In the genomic region with DNA sequence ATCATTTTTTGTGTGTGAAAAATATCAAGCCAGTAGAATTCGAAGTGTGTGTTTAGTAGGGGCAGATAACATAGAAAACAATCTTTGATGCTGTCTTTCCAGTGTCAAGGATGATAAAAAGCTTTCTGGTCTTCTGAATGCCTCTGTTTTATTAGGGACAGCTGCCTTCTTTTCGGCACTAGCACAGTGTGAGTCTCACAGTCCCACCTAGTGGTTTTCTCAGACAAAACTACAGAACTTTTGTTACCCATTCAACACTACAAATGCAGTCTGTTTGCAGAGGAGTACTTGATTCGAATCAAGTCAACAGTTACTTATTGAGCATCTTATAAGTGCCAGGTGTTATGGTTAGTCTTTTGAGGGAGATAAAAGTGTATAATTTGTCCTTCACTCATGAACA, we compare ENCODE assay signal across 11 cellular contexts. TPM values are rescaled to one million over a fixed set of nuclear protein-coding genes. Genes with fewer than 3 reads are reported as not detected.
DNase-seq lines count a peak whose midpoint lies in the region; ATAC-seq and TF ChIP-seq lines count a peak whose summit lies in the region.
"Had no signal": no experiment of that assay in that cellular context is flagged by ENCODE, and none has a peak within 500 bp of the region (broad histone marks: within the 10 kb centered on the region; RNA-seq: fewer than 3 reads in every experiment).

No MANE protein-coding gene starts in this region.

- no peak overlapping the region for H3K9ac ChIP-seq in Karpas-422 (ENCODE audit: low read length)

- H3K27me3 Mint-ChIP-seq in nephron (ENCODE audit: low read depth): peaks cover 4% of the 10 kb centered on the region

- H3K4me3 ChIP-seq in Karpas-422 (ENCODE audit: low read length) (no peak overlapping the region), cardiac fibroblast (replicated peaks in 1 of 2; ENCODE audit: low read depth in 2 of 2, low read length in 2 of 2) (no peak overlapping the region)
- H3K4me3 ChIP-seq: tibial artery had no signal

- DNase-seq in Karpas-422: peak; percentile 63
- DNase-seq in cardiac fibroblast (ENCODE audit: low read depth in 2 of 2): peak; percentile 42 to 49
- DNase-seq in NCI-H2081 (lab: John Stamatoyannopoulos, UW): no peak
- no peak for DNase-seq in NCI-H774 (lab: John Stamatoyannopoulos, UW)
- DNase-seq: NCI-H1436, SW 1271, tibial artery had no signal

- no peaks in the 10 kb centered on the region for H3K79me2 ChIP-seq in Karpas-422 (ENCODE audit: low read length)

- peak; percentile 42; the same call in 1 of the 3 replicates for TF ChIP-seq CTCF in GM12872 (IDR thresholded peaks at IDR 0.05; ENCODE audit: insufficient read depth, low read depth, low read length)
- TF ChIP-seq CTCF in cardiac fibroblast (IDR thresholded peaks at IDR 0.05; ENCODE audit: low read depth, low read length): peak; percentile 22
- peak; percentile 17 to 30 (median 23) for TF ChIP-seq CTCF in nephron (IDR thresholded peaks at IDR 0.05; ENCODE audit: unreplicated experiment in 3 of 3)

- no peaks in the 10 kb centered on the region for H3K4me1 Mint-ChIP-seq in nephron

- H3K9me3 ChIP-seq in Karpas-422 (ENCODE audit: low read length): no peaks in the 10 kb centered on the region
- H3K9me3 ChIP-seq: neutrophil had no signal

- no peaks in the 10 kb centered on the region for H3K36me3 ChIP-seq in Karpas-422 (ENCODE audit: insufficient read depth, low read length)
- H3K36me3 ChIP-seq: neutrophil, tibial artery had no signal

- peaks cover 10% of the 10 kb centered on the region for H3K9me3 Mint-ChIP-seq in nephron

- H3K9me2 ChIP-seq in Karpas-422 (replicated peaks; ENCODE audit: insufficient read depth, low read length): no peaks in the 10 kb centered on the region

- H3K4me2 ChIP-seq in Karpas-422 (ENCODE audit: low read depth, low read length, poor library complexity, severe bottlenecking): no peak overlapping the region

- no peak for ATAC-seq in HG02642 (IDR thresholded peaks at IDR 0.05; ENCODE audit: poor library complexity, unreplicated experiment)

- H4K20me1 ChIP-seq in Karpas-422 (ENCODE audit: insufficient read depth, low read depth, low read length): no peaks in the 10 kb centered on the region

- no peak overlapping the region for H3K27ac ChIP-seq in Karpas-422 (ENCODE audit: low read length)
- H3K27ac ChIP-seq: neutrophil, tibial artery had no signal

- no peak overlapping the region for H3K27ac Mint-ChIP-seq in nephron

- no peaks in the 10 kb centered on the region for H3K4me1 ChIP-seq in Karpas-422 (ENCODE audit: low read length)
- H3K4me1 ChIP-seq: tibial artery had no signal

- H3K4me3 Mint-ChIP-seq in nephron: no peak overlapping the region

- H2AFZ ChIP-seq in Karpas-422 (ENCODE audit: low read length): no peak overlapping the region

- no peaks in the 10 kb centered on the region for H3K27me3 ChIP-seq in Karpas-422 (ENCODE audit: low read length)
- H3K27me3 ChIP-seq: tibial artery had no signal

- H3K36me3 Mint-ChIP-seq in nephron (ENCODE audit: low read depth): peaks cover 8% of the 10 kb centered on the region

RNA-seq across cellular contexts. Expression of a gene that starts 30.6 kb away (rescaled TPM):
- not detected in 2 replicates for total RNA-seq in Karpas-422 (2014; rRNA removed; shearing (Covaris generic); ENCODE audit: low replicate concordance)

Comparison
In these comparisons a context has a peak if more than half of its experiments do, and no peak if none do; other contexts are left out.
1. DNase-seq: peak in Karpas-422 (single experiment) and cardiac fibroblast (2 of 2); none in NCI-H2081 (0 of 2) and NCI-H774 (single experiment).
2. Peak in every context shown above with its lines, with median percentiles within 50 percentile points of each other: CTCF ChIP-seq.